Comparison of ENCODE assay signal across 8 cellular contexts in genomic region chr10:61970182-61971015, GRCh38.
DNase-seq lines count a peak whose midpoint lies in the region; ATAC-seq and TF ChIP-seq lines count a peak whose summit lies in the region.

No MANE protein-coding gene starts in this region.

- TF ChIP-seq CTCF in coronary artery (IDR thresholded peaks at IDR 0.05) = no peak
- TF ChIP-seq CTCF in nephron progenitor cell (IDR thresholded peaks at IDR 0.05) = no peak

- no peak overlapping the region for H3K4me3 Mint-ChIP-seq in nephron progenitor cell

- peak overlapping the region in 4 of 11 experiments; percentile 3 to 48 (median 33); a peak in 7 of 22 replicates for H3K9ac ChIP-seq in BLaER1 treated with 17β-estradiol and CSF1 and Interleukin-3, amounts not matched to agents 10 nM and 100 nM

- POLR2A ChIA-PET in HEK293T (lab: Yijun Ruan, JAX) = no interaction called here

- H3K27ac Mint-ChIP-seq in nephron progenitor cell = peak overlapping the region; percentile 17

- DNase-seq in NCI-H2081 treated with DMSO at 0.1 percent for 48 hours (lab: John Stamatoyannopoulos, UW) (peak; percentile 0), coronary artery (ENCODE audit: low spot score) (no peak), nephron progenitor cell (no peak), HEK293T (ENCODE audit: extremely low spot score) (no peak), NCI-H2196 (lab: John Stamatoyannopoulos, UW; ENCODE audit: unreplicated experiment) (no peak)
- DNase-seq in stimulated activated CD4-positive, alpha-beta T cell treated with anti-CD3 and anti-CD28 coated beads, Interleukin-2, amount 100 ng/mL, for 48 hours = no peak

- H3K27me3 Mint-ChIP-seq in nephron progenitor cell (ENCODE audit: low read depth, poor library complexity) = no peaks in the 10 kb centered on the region

- peak overlapping the region; percentile 13 to 62 (median 24); a peak in 14 of 22 replicates for H3K4me2 ChIP-seq in BLaER1 treated with 17β-estradiol and CSF1 and Interleukin-3, amounts not matched to agents 10 nM and 100 nM

- H3K36me3 ChIP-seq in BLaER1 treated with 17β-estradiol and CSF1 and Interleukin-3, amounts not matched to agents 10 nM and 100 nM = peaks cover 72 to 98% (median 94%) of the 10 kb centered on the region in 11 experiments

- H3K9me3 Mint-ChIP-seq in nephron progenitor cell = no peaks in the 10 kb centered on the region

- H3K9me3 ChIP-seq in BLaER1 treated with 17β-estradiol and CSF1 and Interleukin-3, amounts not matched to agents 10 nM and 100 nM (replicated peaks in 1 of 11) = peaks cover 0 to 73% (median 34%) of the 10 kb centered on the region in 11 experiments; a peak in 18 of 22 replicates

- peaks cover 0 to 28% (median 0%) of the 10 kb centered on the region in 11 experiments; a peak in 3 of 22 replicates for H4K20me1 ChIP-seq in BLaER1 treated with 17β-estradiol and CSF1 and Interleukin-3, amounts not matched to agents 10 nM and 100 nM

- peaks cover 46 to 99% (median 52%) of the 10 kb centered on the region in 10 experiments for H3K4me1 ChIP-seq in BLaER1 treated with 17β-estradiol and CSF1 and Interleukin-3, amounts not matched to agents 10 nM and 100 nM

- peaks cover 11% of the 10 kb centered on the region for H3K36me3 Mint-ChIP-seq in nephron progenitor cell (ENCODE audit: low read depth)

- no peak overlapping the region for H3K4me3 ChIP-seq in BLaER1 treated with 17β-estradiol and CSF1 and Interleukin-3, amounts not matched to agents 10 nM and 100 nM
- no peak overlapping the region for H3K4me3 ChIP-seq in coronary artery

- no peaks in the 10 kb centered on the region for H3K27me3 ChIP-seq in BLaER1 treated with 17β-estradiol and CSF1 and Interleukin-3, amounts not matched to agents 10 nM and 100 nM

- no peak for ATAC-seq in HG03280 (IDR thresholded peaks at IDR 0.05; ENCODE audit: unreplicated experiment)

- CTCF ChIA-PET in HEK293T (lab: Yijun Ruan, JAX) = no interaction called here

- no peaks in the 10 kb centered on the region for H3K4me1 Mint-ChIP-seq in nephron progenitor cell

- H3K27ac ChIP-seq in BLaER1 treated with 17β-estradiol and CSF1 and Interleukin-3, amounts not matched to agents 10 nM and 100 nM = peak overlapping the region in 10 of 11 experiments; percentile 24 to 64 (median 45); a peak in 19 of 22 replicates
- peak overlapping the region; percentile 3 to 6 for H3K27ac ChIP-seq in coronary artery

TF ChIP-seq in HEK293T, 16 proteins besides CTCF, POLR2A, EP300 and RAD21:
- TF ChIP-seq ZNF384 (IDR thresholded peaks at IDR 0.05) = no peak
- TF ChIP-seq ELF4 (IDR thresholded peaks at IDR 0.05) = no peak
- TF ChIP-seq SP1 (IDR thresholded peaks at IDR 0.05) = no peak
- TF ChIP-seq BHLHE40 (IDR thresholded peaks at IDR 0.05; ENCODE audit: borderline replicate concordance) = no peak
- no peak for TF ChIP-seq LEF1 (IDR thresholded peaks at IDR 0.05; ENCODE audit: borderline replicate concordance)
- TF ChIP-seq L3MBTL2 (conservative IDR thresholded peaks at IDR 0.05) = no peak
- TF ChIP-seq SUZ12 (IDR thresholded peaks at IDR 0.05) = no peak
- TF ChIP-seq PKNOX1 (IDR thresholded peaks at IDR 0.05) = no peak
- TF ChIP-seq CTBP1 (IDR thresholded peaks at IDR 0.05; ENCODE audit: borderline replicate concordance) = no peak
- no peak for TF ChIP-seq FOXK2 (IDR thresholded peaks at IDR 0.05)
